In genomic region chr1:155093938-155094621, GRCh38 we compare ENCODE assay signal across 8 cellular contexts. TPM values are rescaled to one million over a fixed set of nuclear protein-coding genes. Genes with fewer than 3 reads are reported as not detected.
DNase-seq lines count a peak whose midpoint lies in the region; ATAC-seq, FAIRE-seq and TF ChIP-seq lines count a peak whose summit lies in the region.

No MANE protein-coding gene starts in this region.

- ATAC-seq in CD4-positive, CD25-positive, alpha-beta regulatory T cell (ENCODE audit: low read depth in 2 of 2), result peak; percentile 45 to 54
- no peak for ATAC-seq in HG03378 (IDR thresholded peaks at IDR 0.05; ENCODE audit: unreplicated experiment)

- CTCF ChIA-PET in endothelial cell of umbilical vein (lab: Charles Lee), result interaction anchor here (1.7 to 13.7 kb wide), 2 partner anchors 30 to 75 kb away, joined by 4 to 673 read pairs; partner anchors contain the start of gene KRTCAP2

- H3K79me2 ChIP-seq in endothelial cell of umbilical vein (ENCODE audit: control insufficient read depth, insufficient read depth, low read length), result no peaks in the 10 kb centered on the region
- no peaks in the 10 kb centered on the region for H3K79me2 ChIP-seq in neural cell (replicated peaks; ENCODE audit: insufficient read depth, low read length)

- no peaks in the 10 kb centered on the region for H3K9me3 Mint-ChIP-seq in CD4-positive, CD25-positive, alpha-beta regulatory T cell

- FAIRE-seq in endothelial cell of umbilical vein (lab: Jason Lieb, UNC), result peak; percentile 55

- DNase-seq in CD4-positive, CD25-positive, alpha-beta regulatory T cell, result peak in 1 of 3 donors; percentile 61
- DNase-seq in KBM-7 (peak; percentile 71), Peyer's patch (peak in 2 of 3 donors; percentile 50 to 55), endothelial cell of umbilical vein (ENCODE audit: low read depth, low spot score) (peak; percentile 74), mesenteric fat pad (ENCODE audit: low spot score) (no peak)
- DNase-seq in stimulated activated CD4-positive, alpha-beta T cell treated with anti-CD3 and anti-CD28 coated beads, Interleukin-2, amount 100 ng/mL, for 24 hours, result no peak

- no TSS peak for BruUV-seq in endothelial cell of umbilical vein (replicated peaks; lab: Mats Ljungman, UMichigan)

- peaks cover 33% of the 10 kb centered on the region for H3K27me3 Mint-ChIP-seq in CD4-positive, CD25-positive, alpha-beta regulatory T cell

- H3K27me3 ChIP-seq in CD4-positive, CD25-positive, alpha-beta regulatory T cell (ENCODE audit: control insufficient read depth, insufficient read depth, low read length), result peaks cover 4% of the 10 kb centered on the region
- H3K27me3 ChIP-seq in Peyer's patch, result no peaks in the 10 kb centered on the region
- peaks cover 8 to 19% of the 10 kb centered on the region in 2 experiments for H3K27me3 ChIP-seq in endothelial cell of umbilical vein (ENCODE audit: control insufficient read depth in 2 of 2, insufficient read depth in 2 of 2, low read length in 2 of 2)
- no peaks in the 10 kb centered on the region for H3K27me3 ChIP-seq in neural cell (ENCODE audit: insufficient read depth, low read depth, low read length)

- H3K4me2 ChIP-seq in endothelial cell of umbilical vein (ENCODE audit: insufficient read depth, low read length), result no peak overlapping the region
- no peak overlapping the region for H3K4me2 ChIP-seq in neural cell (ENCODE audit: low read length)

- POLR2A ChIA-PET in endothelial cell of umbilical vein (lab: Charles Lee), result no interaction called here

- TF ChIP-seq CTCF in Peyer's patch (IDR thresholded peaks at IDR 0.05) (peak in 4 of 6 experiments; percentile 24 to 66 (median 58)), endothelial cell of umbilical vein (IDR thresholded peaks at IDR 0.05; ENCODE audit: extremely low read depth in 1 of 2, insufficient read depth in 1 of 2, low read depth in 1 of 2, low read length in 2 of 2) (peak; percentile 31 to 46), neural cell (IDR thresholded peaks at IDR 0.05; ENCODE audit: poor library complexity, severe bottlenecking) (peak; percentile 61)

- no peak overlapping the region for H3K27ac ChIP-seq in CD4-positive, CD25-positive, alpha-beta regulatory T cell (ENCODE audit: insufficient read depth, low read length, poor library complexity, severe bottlenecking)
- H3K27ac ChIP-seq in Peyer's patch (peak overlapping the region in 2 of 4 donors; percentile 46 to 50), endothelial cell of umbilical vein (ENCODE audit: insufficient read depth, low read depth, low read length) (no peak overlapping the region), neural cell (ENCODE audit: low read length) (no peak overlapping the region)

- H3K36me3 ChIP-seq in CD4-positive, CD25-positive, alpha-beta regulatory T cell (ENCODE audit: control insufficient read depth, insufficient read depth, low read length), result no peaks in the 10 kb centered on the region
- H3K36me3 ChIP-seq in Peyer's patch (no peaks in the 10 kb centered on the region), endothelial cell of umbilical vein (ENCODE audit: control insufficient read depth in 2 of 2, extremely low read depth in 1 of 2, insufficient read depth in 2 of 2, low read length in 2 of 2) (no peaks in the 10 kb centered on the region), neural cell (ENCODE audit: insufficient read depth, low read length) (no peaks in the 10 kb centered on the region)

- no peak overlapping the region for H3K4me3 ChIP-seq in CD4-positive, CD25-positive, alpha-beta regulatory T cell (ENCODE audit: low read depth, low read length)
- H3K4me3 ChIP-seq in Peyer's patch, result no peak overlapping the region
- H3K4me3 ChIP-seq in endothelial cell of umbilical vein (replicated peaks in 1 of 3; ENCODE audit: insufficient read depth in 1 of 3, low read depth in 1 of 3, low read length in 3 of 3), result no peak overlapping the region
- no peak overlapping the region for H3K4me3 ChIP-seq in neural cell (ENCODE audit: low read length)

- in situ Hi-C loops in KBM-7 (cut with MboI; ENCODE audit: low pct_unique_long_range_greater_than_20kb, low sequenced_read_pairs), result no loop called here

- H2AFZ ChIP-seq in endothelial cell of umbilical vein (ENCODE audit: low read depth, low read length) (no peak overlapping the region), neural cell (ENCODE audit: low read depth, low read length) (no peak overlapping the region)

- peaks cover 0 to 6% (median 2%) of the 10 kb centered on the region in 4 donors for H3K4me1 Mint-ChIP-seq in CD4-positive, CD25-positive, alpha-beta regulatory T cell

- no peaks in the 10 kb centered on the region for H3K9me3 ChIP-seq in CD4-positive, CD25-positive, alpha-beta regulatory T cell (ENCODE audit: control insufficient read depth in 2 of 2, low read length in 2 of 2)
- H3K9me3 ChIP-seq in Peyer's patch (no peaks in the 10 kb centered on the region), endothelial cell of umbilical vein (replicated peaks; ENCODE audit: control insufficient read depth, insufficient read depth, low read length) (no peaks in the 10 kb centered on the region), neural cell (ENCODE audit: low read length) (no peaks in the 10 kb centered on the region)

- H3K9me1 ChIP-seq in endothelial cell of umbilical vein (replicated peaks; ENCODE audit: control insufficient read depth, extremely low read depth, insufficient read depth, low read length), result no peaks in the 10 kb centered on the region

- no peaks in the 10 kb centered on the region for H3F3A ChIP-seq in neural cell (ENCODE audit: insufficient read depth, low read length, poor library complexity, severe bottlenecking)

- TF ChIP-seq POLR2A in Peyer's patch (IDR thresholded peaks at IDR 0.05) (no peak), endothelial cell of umbilical vein (IDR thresholded peaks at IDR 0.05; ENCODE audit: low read depth, low read length) (no peak)

- H3K4me3 Mint-ChIP-seq in CD4-positive, CD25-positive, alpha-beta regulatory T cell, result no peak overlapping the region

- no peaks in the 10 kb centered on the region for H3K9me2 ChIP-seq in neural cell (ENCODE audit: insufficient read depth, low read length)

- no peak overlapping the region for H3K27ac Mint-ChIP-seq in CD4-positive, CD25-positive, alpha-beta regulatory T cell

- TF ChIP-seq EP300 in neural cell (conservative IDR thresholded peaks at IDR 0.05; ENCODE audit: poor library complexity, severe bottlenecking), result no peak

- H3K4me1 ChIP-seq in CD4-positive, CD25-positive, alpha-beta regulatory T cell (ENCODE audit: control insufficient read depth, insufficient read depth, low read length, poor library complexity, severe bottlenecking), result no peaks in the 10 kb centered on the region
- H3K4me1 ChIP-seq in Peyer's patch (peaks cover 0 to 20% (median 3%) of the 10 kb centered on the region in 4 donors), endothelial cell of umbilical vein (ENCODE audit: control insufficient read depth, extremely low read depth, insufficient read depth, low read length) (no peaks in the 10 kb centered on the region)

- H4K20me1 ChIP-seq in endothelial cell of umbilical vein (replicated peaks; ENCODE audit: control insufficient read depth, extremely low read depth, insufficient read depth, low read length) (no peaks in the 10 kb centered on the region), neural cell (ENCODE audit: insufficient read depth) (no peaks in the 10 kb centered on the region)

- intact Hi-C loops in endothelial cell of umbilical vein (cut with micrococcal nuclease), result loop anchor here (1.0 kb wide), 2 partner anchors 30 to 41 kb away; partner anchors contain the start of gene SLC50A1

- dilution Hi-C loops in endothelial cell of umbilical vein (cut with MboI; ENCODE audit: extremely low pct_ligation_motif_present, low sequenced_read_pairs), result no loop called here

- no peak overlapping the region for H3K9ac ChIP-seq in endothelial cell of umbilical vein (replicated peaks; ENCODE audit: extremely low read depth, insufficient read depth, low read length)
- H3K9ac ChIP-seq in neural cell (ENCODE audit: low read length), result no peak overlapping the region

- TF ChIP-seq RAD21 in neural cell (conservative IDR thresholded peaks at IDR 0.05), result peak; percentile 55

- no peaks in the 10 kb centered on the region for H3K36me3 Mint-ChIP-seq in CD4-positive, CD25-positive, alpha-beta regulatory T cell

RNA-seq across cellular contexts. Expression of gene EFNA3, which starts 15.4 kb away (rescaled TPM):
- total RNA-seq in CD4-positive, CD25-positive, alpha-beta regulatory T cell, result 0.52 TPM
- 1 to 10 TPM in 1 of 4 donors, under 1 TPM in 3; 0.42 to 1.2 (median 0.69) TPM for polyA plus RNA-seq in CD4-positive, CD25-positive, alpha-beta regulatory T cell
- total RNA-seq in Peyer's patch (1 to 10 TPM; 2.3 to 8.7 (median 5.3) TPM), endothelial cell of umbilical vein (2.2 TPM in 2 replicates), mesenteric fat pad (0.58 TPM)
- polyA plus RNA-seq in endothelial cell of umbilical vein (2.5 and 4.2 TPM in 2 replicates), neural cell (12.2 and 16.9 TPM in 2 replicates)
- polyA plus RNA-seq in endothelial cell of umbilical vein (2011; cell fraction: cytosol; rRNA removed), result 2.0 and 3.0 TPM in 2 replicates
- 1.1 and 2.3 TPM in 2 replicates for polyA plus RNA-seq in endothelial cell of umbilical vein (2011; cell fraction: nucleus; rRNA removed)
- polyA plus RNA-seq in endothelial cell of umbilical vein (2012), result 1.5 and 2.3 TPM in 2 replicates
- polyA minus RNA-seq in endothelial cell of umbilical vein (1.2 and 1.6 TPM in 2 replicates), neural cell (16.6 and 19.8 TPM in 2 replicates)
- polyA minus RNA-seq in endothelial cell of umbilical vein (2011; cell fraction: cytosol; rRNA and poly(A)+ RNA removed), result 4.2 TPM
- polyA minus RNA-seq in endothelial cell of umbilical vein (2011; cell fraction: nucleus; rRNA and poly(A)+ RNA removed), result 0.24 and 0.77 TPM in 2 replicates

RNA-seq across cellular contexts. Expression of gene EFNA4, which starts 30.5 kb away (rescaled TPM):
- 6.1 TPM for total RNA-seq in CD4-positive, CD25-positive, alpha-beta regulatory T cell
- polyA plus RNA-seq in CD4-positive, CD25-positive, alpha-beta regulatory T cell, result 1 to 10 TPM; 2.5 to 5.9 (median 4.2) TPM
- total RNA-seq in Peyer's patch (10 to 100 TPM in 3 of 4 donors, 1 to 10 TPM in 1; 2.5 to 39.6 (median 18.2) TPM), endothelial cell of umbilical vein (16.5 and 17.5 TPM in 2 replicates), mesenteric fat pad (3.1 TPM)
- polyA plus RNA-seq in endothelial cell of umbilical vein (25.2 and 28.0 TPM in 2 replicates), neural cell (0.64 and 1.2 TPM in 2 replicates)
- 23.2 and 26.4 TPM in 2 replicates for polyA plus RNA-seq in endothelial cell of umbilical vein (2011; cell fraction: cytosol; rRNA removed)
- 13.1 and 13.8 TPM in 2 replicates for polyA plus RNA-seq in endothelial cell of umbilical vein (2011; cell fraction: nucleus; rRNA removed)
- 17.4 and 19.5 TPM in 2 replicates for polyA plus RNA-seq in endothelial cell of umbilical vein (2012)
- polyA minus RNA-seq in endothelial cell of umbilical vein (15.3 and 15.7 TPM in 2 replicates), neural cell (0.81 TPM in 1 of 2 replicates, not detected in the other)
- 5.7 TPM for polyA minus RNA-seq in endothelial cell of umbilical vein (2011; cell fraction: cytosol; rRNA and poly(A)+ RNA removed)
- polyA minus RNA-seq in endothelial cell of umbilical vein (2011; cell fraction: nucleus; rRNA and poly(A)+ RNA removed), result 4.5 and 7.1 TPM in 2 replicates

RNA-seq across cellular contexts. Expression of gene EFNA1, which starts 33.6 kb away (rescaled TPM):
- total RNA-seq in CD4-positive, CD25-positive, alpha-beta regulatory T cell, result 0.30 TPM
- polyA plus RNA-seq in CD4-positive, CD25-positive, alpha-beta regulatory T cell, result 1 to 10 TPM; 1.4 to 6.8 (median 3.3) TPM
- total RNA-seq in Peyer's patch (100 to 1,000 TPM in 3 of 4 donors, 10 to 100 TPM in 1; 13.2 to 166 (median 145) TPM), endothelial cell of umbilical vein (107 and 111 TPM in 2 replicates), mesenteric fat pad (17.8 TPM)
- polyA plus RNA-seq in endothelial cell of umbilical vein (289 and 295 TPM in 2 replicates), neural cell (0.50 TPM in 1 of 2 replicates, not detected in the other)
- 268 and 300 TPM in 2 replicates for polyA plus RNA-seq in endothelial cell of umbilical vein (2011; cell fraction: cytosol; rRNA removed)
- 383 and 395 TPM in 2 replicates for polyA plus RNA-seq in endothelial cell of umbilical vein (2011; cell fraction: nucleus; rRNA removed)
- 46.9 and 49.6 TPM in 2 replicates for polyA plus RNA-seq in endothelial cell of umbilical vein (2012)
- polyA minus RNA-seq in endothelial cell of umbilical vein (211 and 255 TPM in 2 replicates), neural cell (1.2 TPM in 1 of 2 replicates, not detected in the other)
- polyA minus RNA-seq in endothelial cell of umbilical vein (2011; cell fraction: cytosol; rRNA and poly(A)+ RNA removed), result 133 TPM
- 87.5 and 107 TPM in 2 replicates for polyA minus RNA-seq in endothelial cell of umbilical vein (2011; cell fraction: nucleus; rRNA and poly(A)+ RNA removed)

RNA-seq across cellular contexts. Expression of gene SLC50A1, which starts 41.6 kb away (rescaled TPM):
- 24.1 TPM for total RNA-seq in CD4-positive, CD25-positive, alpha-beta regulatory T cell
- polyA plus RNA-seq in CD4-positive, CD25-positive, alpha-beta regulatory T cell, result 10 to 100 TPM; 45.1 to 59.3 (median 46.0) TPM
- total RNA-seq in Peyer's patch (10 to 100 TPM; 42.5 to 83.3 (median 46.7) TPM), endothelial cell of umbilical vein (29.5 and 30.8 TPM in 2 replicates), mesenteric fat pad (30.2 TPM)
- polyA plus RNA-seq in endothelial cell of umbilical vein (66.1 and 70.4 TPM in 2 replicates), neural cell (12.6 and 15.9 TPM in 2 replicates)
- polyA plus RNA-seq in endothelial cell of umbilical vein (2011; cell fraction: cytosol; rRNA removed), result 50.3 and 53.2 TPM in 2 replicates
- polyA plus RNA-seq in endothelial cell of umbilical vein (2011; cell fraction: nucleus; rRNA removed), result 19.9 and 27.1 TPM in 2 replicates
- polyA plus RNA-seq in endothelial cell of umbilical vein (2012), result 24.9 and 28.5 TPM in 2 replicates
- polyA minus RNA-seq in endothelial cell of umbilical vein (37.9 and 44.6 TPM in 2 replicates), neural cell (6.5 and 8.0 TPM in 2 replicates)
- 24.1 TPM for polyA minus RNA-seq in endothelial cell of umbilical vein (2011; cell fraction: cytosol; rRNA and poly(A)+ RNA removed)
- polyA minus RNA-seq in endothelial cell of umbilical vein (2011; cell fraction: nucleus; rRNA and poly(A)+ RNA removed), result 9.4 and 13.5 TPM in 2 replicates

RNA-seq across cellular contexts. Expression of gene ADAM15, which starts 43.0 kb away (rescaled TPM):
- 31.5 TPM for total RNA-seq in CD4-positive, CD25-positive, alpha-beta regulatory T cell
- polyA plus RNA-seq in CD4-positive, CD25-positive, alpha-beta regulatory T cell, result 10 to 100 TPM in 3 of 4 donors, 1 to 10 TPM in 1; 9.8 to 24.7 (median 17.2) TPM
- total RNA-seq in Peyer's patch, result 100 to 1,000 TPM; 111 to 191 (median 126) TPM
- total RNA-seq in endothelial cell of umbilical vein, result 268 and 299 TPM in 2 replicates
- polyA plus RNA-seq in endothelial cell of umbilical vein, result 295 and 397 TPM in 2 replicates
- 175 and 217 TPM in 2 replicates for polyA plus RNA-seq in endothelial cell of umbilical vein (2011; cell fraction: cytosol; rRNA removed)
- 279 and 369 TPM in 2 replicates for polyA plus RNA-seq in endothelial cell of umbilical vein (2011; cell fraction: nucleus; rRNA removed)
- polyA plus RNA-seq in endothelial cell of umbilical vein (2012), result 163 and 171 TPM in 2 replicates
- polyA minus RNA-seq in endothelial cell of umbilical vein, result 240 and 273 TPM in 2 replicates
- polyA minus RNA-seq in endothelial cell of umbilical vein (2011; cell fraction: cytosol; rRNA and poly(A)+ RNA removed), result 215 TPM
- polyA minus RNA-seq in endothelial cell of umbilical vein (2011; cell fraction: nucleus; rRNA and poly(A)+ RNA removed), result 94.3 and 106 TPM in 2 replicates
- polyA plus RNA-seq in neural cell, result 24.8 and 27.6 TPM in 2 replicates
- 9.7 and 17.3 TPM in 2 replicates for polyA minus RNA-seq in neural cell
- total RNA-seq in mesenteric fat pad, result 176 TPM

Comparison
In these comparisons a context has a peak if more than half of its experiments do, and no peak if none do; other contexts are left out.
1. DNase-seq: peak in KBM-7 (single experiment), Peyer's patch (2 of 3) and endothelial cell of umbilical vein (single experiment); none in stimulated activated CD4-positive, alpha-beta T cell treated with anti-CD3 and anti-CD28 coated beads, Interleukin-2, amount 100 ng/mL, for 24 hours (0 of 2) and mesenteric fat pad (single experiment).
2. RNA of gene EFNA1, which starts 33.6 kb away (total RNA-seq): 13.2 to 166 TPM in Peyer's patch, 107 to 111 TPM in endothelial cell of umbilical vein and 17.8 TPM in mesenteric fat pad (single experiment); 0.30 TPM in CD4-positive, CD25-positive, alpha-beta regulatory T cell (single experiment); every median in the first group is over 10 times any median in the second.
3. Peak in every context shown above with its lines, with median percentiles within 50 percentile points of each other: CTCF ChIP-seq.